Comparison of ENCODE assay signal across 1 cellular context in genomic region chr1:9078035-9078948, GRCh38.
A peak's percentile ranks its signal among the peaks of the same experiment; 100 is the strongest.
TF ChIP-seq lines count a peak whose summit lies in the region.

No MANE protein-coding gene starts in this region.

TF ChIP-seq in GM12878, 131 proteins besides CTCF, POLR2A, EP300 and RAD21 (continues in another document):
- TF ChIP-seq JUND (IDR thresholded peaks at IDR 0.05; ENCODE audit: low read depth, low read length) = 0 out of 2 replicates have a peak, but pooled peaks have one; percentile 2
- TF ChIP-seq SREBF1 (IDR thresholded peaks at IDR 0.05; ENCODE audit: low read length) = no peak
- no peak for TF ChIP-seq ZNF622 (IDR thresholded peaks at IDR 0.05)
- peak; percentile 72; the same call in 1 of the 2 replicates for TF ChIP-seq CREM (IDR thresholded peaks at IDR 0.05; ENCODE audit: low read depth)
- TF ChIP-seq MEF2B (IDR thresholded peaks at IDR 0.05; ENCODE audit: partially characterized antibody, poor library complexity, severe bottlenecking) = peak; percentile 97
- TF ChIP-seq TCF7 (IDR thresholded peaks at IDR 0.05; ENCODE audit: borderline replicate concordance) = 0 out of 2 replicates have a peak, but pooled peaks have one; percentile 38
- no peak for TF ChIP-seq IRF3 (IDR thresholded peaks at IDR 0.05)
- TF ChIP-seq, protein P1, sequence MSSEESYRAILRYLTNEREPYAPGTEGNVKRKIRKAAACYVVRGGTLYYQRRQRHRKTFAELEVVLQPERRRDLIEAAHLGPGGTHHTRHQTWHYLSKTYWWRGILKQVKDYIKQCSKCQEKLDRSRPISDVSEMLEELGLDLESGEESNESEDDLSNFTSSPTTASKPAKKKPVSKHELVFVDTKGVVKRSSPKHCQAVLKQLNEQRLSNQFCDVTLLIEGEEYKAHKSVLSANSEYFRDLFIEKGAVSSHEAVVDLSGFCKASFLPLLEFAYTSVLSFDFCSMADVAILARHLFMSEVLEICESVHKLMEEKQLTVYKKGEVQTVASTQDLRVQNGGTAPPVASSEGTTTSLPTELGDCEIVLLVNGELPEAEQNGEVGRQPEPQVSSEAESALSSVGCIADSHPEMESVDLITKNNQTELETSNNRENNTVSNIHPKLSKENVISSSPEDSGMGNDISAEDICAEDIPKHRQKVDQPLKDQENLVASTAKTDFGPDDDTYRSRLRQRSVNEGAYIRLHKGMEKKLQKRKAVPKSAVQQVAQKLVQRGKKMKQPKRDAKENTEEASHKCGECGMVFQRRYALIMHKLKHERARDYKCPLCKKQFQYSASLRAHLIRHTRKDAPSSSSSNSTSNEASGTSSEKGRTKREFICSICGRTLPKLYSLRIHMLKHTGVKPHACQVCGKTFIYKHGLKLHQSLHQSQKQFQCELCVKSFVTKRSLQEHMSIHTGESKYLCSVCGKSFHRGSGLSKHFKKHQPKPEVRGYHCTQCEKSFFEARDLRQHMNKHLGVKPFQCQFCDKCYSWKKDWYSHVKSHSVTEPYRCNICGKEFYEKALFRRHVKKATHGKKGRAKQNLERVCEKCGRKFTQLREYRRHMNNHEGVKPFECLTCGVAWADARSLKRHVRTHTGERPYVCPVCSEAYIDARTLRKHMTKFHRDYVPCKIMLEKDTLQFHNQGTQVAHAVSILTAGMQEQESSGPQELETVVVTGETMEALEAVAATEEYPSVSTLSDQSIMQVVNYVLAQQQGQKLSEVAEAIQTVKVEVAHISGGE (CRISPR knock-in tag; IDR thresholded peaks at IDR 0.05) = peak; percentile 73
- peak; percentile 46; the same call in 1 of the 2 replicates for TF ChIP-seq NR2C1 (IDR thresholded peaks at IDR 0.05)
- peak; percentile 56; the same call in 1 of the 2 replicates for TF ChIP-seq STAT3 (IDR thresholded peaks at IDR 0.05; ENCODE audit: low read depth, low read length)
- no peak for TF ChIP-seq RAD51 (IDR thresholded peaks at IDR 0.05)
- TF ChIP-seq HCFC1 (IDR thresholded peaks at IDR 0.05; ENCODE audit: low read length) = no peak
- TF ChIP-seq EED (IDR thresholded peaks at IDR 0.05; ENCODE audit: low read depth) = peak; percentile 93
- TF ChIP-seq, protein P2, sequence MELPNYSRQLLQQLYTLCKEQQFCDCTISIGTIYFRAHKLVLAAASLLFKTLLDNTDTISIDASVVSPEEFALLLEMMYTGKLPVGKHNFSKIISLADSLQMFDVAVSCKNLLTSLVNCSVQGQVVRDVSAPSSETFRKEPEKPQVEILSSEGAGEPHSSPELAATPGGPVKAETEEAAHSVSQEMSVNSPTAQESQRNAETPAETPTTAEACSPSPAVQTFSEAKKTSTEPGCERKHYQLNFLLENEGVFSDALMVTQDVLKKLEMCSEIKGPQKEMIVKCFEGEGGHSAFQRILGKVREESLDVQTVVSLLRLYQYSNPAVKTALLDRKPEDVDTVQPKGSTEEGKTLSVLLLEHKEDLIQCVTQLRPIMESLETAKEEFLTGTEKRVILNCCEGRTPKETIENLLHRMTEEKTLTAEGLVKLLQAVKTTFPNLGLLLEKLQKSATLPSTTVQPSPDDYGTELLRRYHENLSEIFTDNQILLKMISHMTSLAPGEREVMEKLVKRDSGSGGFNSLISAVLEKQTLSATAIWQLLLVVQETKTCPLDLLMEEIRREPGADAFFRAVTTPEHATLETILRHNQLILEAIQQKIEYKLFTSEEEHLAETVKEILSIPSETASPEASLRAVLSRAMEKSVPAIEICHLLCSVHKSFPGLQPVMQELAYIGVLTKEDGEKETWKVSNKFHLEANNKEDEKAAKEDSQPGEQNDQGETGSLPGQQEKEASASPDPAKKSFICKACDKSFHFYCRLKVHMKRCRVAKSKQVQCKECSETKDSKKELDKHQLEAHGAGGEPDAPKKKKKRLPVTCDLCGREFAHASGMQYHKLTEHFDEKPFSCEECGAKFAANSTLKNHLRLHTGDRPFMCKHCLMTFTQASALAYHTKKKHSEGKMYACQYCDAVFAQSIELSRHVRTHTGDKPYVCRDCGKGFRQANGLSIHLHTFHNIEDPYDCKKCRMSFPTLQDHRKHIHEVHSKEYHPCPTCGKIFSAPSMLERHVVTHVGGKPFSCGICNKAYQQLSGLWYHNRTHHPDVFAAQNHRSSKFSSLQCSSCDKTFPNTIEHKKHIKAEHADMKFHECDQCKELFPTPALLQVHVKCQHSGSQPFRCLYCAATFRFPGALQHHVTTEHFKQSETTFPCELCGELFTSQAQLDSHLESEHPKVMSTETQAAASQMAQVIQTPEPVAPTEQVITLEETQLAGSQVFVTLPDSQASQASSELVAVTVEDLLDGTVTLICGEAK (IDR thresholded peaks at IDR 0.05; ENCODE audit: borderline replicate concordance) = no peak; the same call in 1 of the 2 replicates
- no peak for TF ChIP-seq CBX3 (IDR thresholded peaks at IDR 0.05; ENCODE audit: borderline replicate concordance, low read depth)
- TF ChIP-seq WRNIP1 (IDR thresholded peaks at IDR 0.05; ENCODE audit: borderline replicate concordance, low read depth, low read length) = no peak
- TF ChIP-seq, protein P3, sequence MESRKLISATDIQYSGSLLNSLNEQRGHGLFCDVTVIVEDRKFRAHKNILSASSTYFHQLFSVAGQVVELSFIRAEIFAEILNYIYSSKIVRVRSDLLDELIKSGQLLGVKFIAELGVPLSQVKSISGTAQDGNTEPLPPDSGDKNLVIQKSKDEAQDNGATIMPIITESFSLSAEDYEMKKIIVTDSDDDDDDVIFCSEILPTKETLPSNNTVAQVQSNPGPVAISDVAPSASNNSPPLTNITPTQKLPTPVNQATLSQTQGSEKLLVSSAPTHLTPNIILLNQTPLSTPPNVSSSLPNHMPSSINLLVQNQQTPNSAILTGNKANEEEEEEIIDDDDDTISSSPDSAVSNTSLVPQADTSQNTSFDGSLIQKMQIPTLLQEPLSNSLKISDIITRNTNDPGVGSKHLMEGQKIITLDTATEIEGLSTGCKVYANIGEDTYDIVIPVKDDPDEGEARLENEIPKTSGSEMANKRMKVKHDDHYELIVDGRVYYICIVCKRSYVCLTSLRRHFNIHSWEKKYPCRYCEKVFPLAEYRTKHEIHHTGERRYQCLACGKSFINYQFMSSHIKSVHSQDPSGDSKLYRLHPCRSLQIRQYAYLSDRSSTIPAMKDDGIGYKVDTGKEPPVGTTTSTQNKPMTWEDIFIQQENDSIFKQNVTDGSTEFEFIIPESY (IDR thresholded peaks at IDR 0.05) = no peak; the same call in 1 of the 2 replicates
- peak; percentile 52; the same call in 1 of the 2 replicates for TF ChIP-seq JUNB (IDR thresholded peaks at IDR 0.05)
- TF ChIP-seq PAX5 (IDR thresholded peaks at IDR 0.05; ENCODE audit: borderline replicate concordance, low read depth, low read length) = peak; percentile 91; the same call in 1 of the 2 replicates
- no peak for TF ChIP-seq SPI1 (IDR thresholded peaks at IDR 0.05; ENCODE audit: borderline replicate concordance, insufficient read depth, low read depth, low read length)
- TF ChIP-seq MYB (IDR thresholded peaks at IDR 0.05; ENCODE audit: borderline replicate concordance, low read depth, low read length) = no peak
- no peak for TF ChIP-seq ZNF24 (IDR thresholded peaks at IDR 0.05)
- TF ChIP-seq LARP7 (IDR thresholded peaks at IDR 0.05) = no peak
- TF ChIP-seq, protein P4, sequence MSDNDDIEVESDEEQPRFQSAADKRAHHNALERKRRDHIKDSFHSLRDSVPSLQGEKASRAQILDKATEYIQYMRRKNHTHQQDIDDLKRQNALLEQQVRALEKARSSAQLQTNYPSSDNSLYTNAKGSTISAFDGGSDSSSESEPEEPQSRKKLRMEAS (IDR thresholded peaks at IDR 0.05; ENCODE audit: low read depth, low read length) = no peak
- no peak for TF ChIP-seq GABPA (IDR thresholded peaks at IDR 0.05; ENCODE audit: low read depth)
- TF ChIP-seq FOS (IDR thresholded peaks at IDR 0.05; ENCODE audit: borderline replicate concordance, extremely low read depth, insufficient read length) = no peak
- TF ChIP-seq ASH2L (IDR thresholded peaks at IDR 0.05; ENCODE audit: borderline replicate concordance, low read depth) = no peak
- no peak for TF ChIP-seq TCF3 (IDR thresholded peaks at IDR 0.05; ENCODE audit: borderline replicate concordance, insufficient read depth, low read depth, low read length)
- peak; percentile 87 for TF ChIP-seq ATF7 (IDR thresholded peaks at IDR 0.05; ENCODE audit: low read depth)
- TF ChIP-seq YY1 (IDR thresholded peaks at IDR 0.05; ENCODE audit: low read depth, low read length) = peak; percentile 89
- TF ChIP-seq, protein P5, sequence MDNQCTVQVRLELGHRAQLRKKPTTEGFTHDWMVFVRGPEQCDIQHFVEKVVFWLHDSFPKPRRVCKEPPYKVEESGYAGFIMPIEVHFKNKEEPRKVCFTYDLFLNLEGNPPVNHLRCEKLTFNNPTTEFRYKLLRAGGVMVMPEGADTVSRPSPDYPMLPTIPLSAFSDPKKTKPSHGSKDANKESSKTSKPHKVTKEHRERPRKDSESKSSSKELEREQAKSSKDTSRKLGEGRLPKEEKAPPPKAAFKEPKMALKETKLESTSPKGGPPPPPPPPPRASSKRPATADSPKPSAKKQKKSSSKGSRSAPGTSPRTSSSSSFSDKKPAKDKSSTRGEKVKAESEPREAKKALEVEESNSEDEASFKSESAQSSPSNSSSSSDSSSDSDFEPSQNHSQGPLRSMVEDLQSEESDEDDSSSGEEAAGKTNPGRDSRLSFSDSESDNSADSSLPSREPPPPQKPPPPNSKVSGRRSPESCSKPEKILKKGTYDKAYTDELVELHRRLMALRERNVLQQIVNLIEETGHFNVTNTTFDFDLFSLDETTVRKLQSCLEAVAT (IDR thresholded peaks at IDR 0.05) = peak; percentile 96
- TF ChIP-seq, protein P6, sequence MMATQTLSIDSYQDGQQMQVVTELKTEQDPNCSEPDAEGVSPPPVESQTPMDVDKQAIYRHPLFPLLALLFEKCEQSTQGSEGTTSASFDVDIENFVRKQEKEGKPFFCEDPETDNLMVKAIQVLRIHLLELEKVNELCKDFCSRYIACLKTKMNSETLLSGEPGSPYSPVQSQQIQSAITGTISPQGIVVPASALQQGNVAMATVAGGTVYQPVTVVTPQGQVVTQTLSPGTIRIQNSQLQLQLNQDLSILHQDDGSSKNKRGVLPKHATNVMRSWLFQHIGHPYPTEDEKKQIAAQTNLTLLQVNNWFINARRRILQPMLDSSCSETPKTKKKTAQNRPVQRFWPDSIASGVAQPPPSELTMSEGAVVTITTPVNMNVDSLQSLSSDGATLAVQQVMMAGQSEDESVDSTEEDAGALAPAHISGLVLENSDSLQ (IDR thresholded peaks at IDR 0.05) = peak; percentile 71
- TF ChIP-seq RB1 (IDR thresholded peaks at IDR 0.05; ENCODE audit: borderline replicate concordance) = no peak
- no peak for TF ChIP-seq RBBP5 (conservative IDR thresholded peaks at IDR 0.05)
- no peak for TF ChIP-seq USF1 (IDR thresholded peaks at IDR 0.05; ENCODE audit: borderline replicate concordance, extremely low read length, insufficient read depth, low read depth, low read length)
- peak; percentile 83 to 99 for TF ChIP-seq SRF (IDR thresholded peaks at IDR 0.05; ENCODE audit: low read depth in 2 of 2, low read length in 2 of 2)
- no peak for TF ChIP-seq RCOR1 (conservative IDR thresholded peaks at IDR 0.05; ENCODE audit: low read depth, low read length)
- TF ChIP-seq NKRF (conservative IDR thresholded peaks at IDR 0.05) = no peak
- TF ChIP-seq E2F4 (IDR thresholded peaks at IDR 0.05; ENCODE audit: low read depth, low read length) = no peak
- no peak for TF ChIP-seq POLR2AphosphoS2 (IDR thresholded peaks at IDR 0.05; ENCODE audit: low read depth, low read length)
- TF ChIP-seq, protein P7, sequence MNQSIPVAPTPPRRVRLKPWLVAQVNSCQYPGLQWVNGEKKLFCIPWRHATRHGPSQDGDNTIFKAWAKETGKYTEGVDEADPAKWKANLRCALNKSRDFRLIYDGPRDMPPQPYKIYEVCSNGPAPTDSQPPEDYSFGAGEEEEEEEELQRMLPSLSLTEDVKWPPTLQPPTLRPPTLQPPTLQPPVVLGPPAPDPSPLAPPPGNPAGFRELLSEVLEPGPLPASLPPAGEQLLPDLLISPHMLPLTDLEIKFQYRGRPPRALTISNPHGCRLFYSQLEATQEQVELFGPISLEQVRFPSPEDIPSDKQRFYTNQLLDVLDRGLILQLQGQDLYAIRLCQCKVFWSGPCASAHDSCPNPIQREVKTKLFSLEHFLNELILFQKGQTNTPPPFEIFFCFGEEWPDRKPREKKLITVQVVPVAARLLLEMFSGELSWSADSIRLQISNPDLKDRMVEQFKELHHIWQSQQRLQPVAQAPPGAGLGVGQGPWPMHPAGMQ (IDR thresholded peaks at IDR 0.05; ENCODE audit: borderline replicate concordance) = no peak
- peak; percentile 95 for TF ChIP-seq POU2F2 (IDR thresholded peaks at IDR 0.05; ENCODE audit: borderline replicate concordance, low read depth, low read length)
- TF ChIP-seq SMARCA5 (IDR thresholded peaks at IDR 0.05) = peak; percentile 55; the same call in 1 of the 2 replicates
- TF ChIP-seq SUZ12 (IDR thresholded peaks at IDR 0.05; ENCODE audit: unreplicated experiment) = no peak
- no peak for TF ChIP-seq CBX5 (IDR thresholded peaks at IDR 0.05; ENCODE audit: low read depth)
